23 cellular contexts compared by ENCODE assay signal in the genomic region with DNA sequence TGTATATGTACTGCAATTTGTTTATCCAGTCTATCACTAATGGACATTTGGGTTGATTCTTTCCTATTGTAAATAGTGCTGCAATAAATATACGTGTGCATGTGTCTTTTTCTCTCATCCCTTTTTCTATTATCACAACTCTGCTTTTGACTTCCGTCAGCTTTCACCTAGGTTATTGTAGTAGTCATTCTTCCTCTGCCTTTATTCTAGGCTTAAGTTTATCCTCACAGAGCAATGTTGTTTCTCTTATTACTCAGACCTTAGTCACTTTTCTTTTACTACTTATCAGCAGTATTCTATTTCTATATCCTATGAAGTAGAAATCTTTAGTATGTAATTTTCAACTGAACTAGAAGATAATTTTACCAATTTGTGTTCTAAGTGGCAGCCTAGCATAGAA.
DNase-seq lines count a peak whose midpoint lies in the region; ATAC-seq, FAIRE-seq and TF ChIP-seq lines count a peak whose summit lies in the region.
"Had no signal": no experiment of that assay in that cellular context is flagged by ENCODE, and none has a peak within 500 bp of the region (broad histone marks: within the 10 kb centered on the region; RNA-seq: fewer than 3 reads in every experiment).

No MANE protein-coding gene starts in this region.

- H3K27ac ChIP-seq in epithelial cell of prostate: no peak overlapping the region
- no peak overlapping the region for H3K27ac ChIP-seq in osteoblast (ENCODE audit: low read depth, low read length)
- H3K27ac ChIP-seq: body of pancreas, colonic mucosa, heart right ventricle, SK-N-MC, testis had no signal

- H3K9me3 ChIP-seq in osteoblast (ENCODE audit: low read depth, low read length): no peaks in the 10 kb centered on the region
- H3K9me3 ChIP-seq: body of pancreas, colonic mucosa, heart right ventricle, mucosa of descending colon, testis had no signal

- no peak overlapping the region for H3K4me2 ChIP-seq in osteoblast (ENCODE audit: insufficient read depth, low read length)

- H3K4me1 ChIP-seq in osteoblast (ENCODE audit: insufficient read depth, low read length): peaks cover 3% of the 10 kb centered on the region
- H3K4me1 ChIP-seq: body of pancreas, colonic mucosa, heart right ventricle, testis had no signal

- no peaks in the 10 kb centered on the region for H3K36me3 ChIP-seq in osteoblast (ENCODE audit: insufficient read depth, low read length)
- H3K36me3 ChIP-seq: colonic mucosa, heart right ventricle had no signal

- no peak for TF ChIP-seq CTCF in osteoblast (IDR thresholded peaks at IDR 0.05; ENCODE audit: extremely low read depth, low read depth, low read length)

- DNase-seq in HCEC 1CT: peak; percentile 27
- peak; percentile 9 for DNase-seq in RKO (ENCODE audit: low spot score)
- peak; percentile 3 for DNase-seq in epithelial cell of prostate (ENCODE audit: low read depth, low spot score)
- peak; percentile 58 for DNase-seq in osteoblast (ENCODE audit: insufficient read length, low spot score, missing footprints)
- DNase-seq in activated naive CD4-positive, alpha-beta T cell (lab: John Stamatoyannopoulos, UW): no peak
- no peak for DNase-seq in urothelium cell line (ENCODE audit: low spot score)
- no peak for DNase-seq in stimulated activated effector memory CD8-positive, alpha-beta T cell treated with anti-CD3 and anti-CD28 coated beads, Interleukin-12 subunit alpha, Interleukin-12 subunit beta, amount 100 ng/mL, for 72 hours (ENCODE audit: low spot score in 2 of 2)
- DNase-seq: activated CD4-positive, alpha-beta T cell treated with anti-CD3 and anti-CD28 coated beads, Interleukin-2, amount 50 U/mL, for 1 hour; AML-193; body of pancreas; CD8-positive, alpha-beta memory T cell; colonic mucosa; heart right ventricle; left ventricle myocardium superior; mucosa of descending colon; NCI-H510A; nephron progenitor cell; testis had no signal

- H3K9me3 Mint-ChIP-seq in stimulated activated effector memory CD8-positive, alpha-beta T cell treated with anti-CD3 and anti-CD28 coated beads, Interleukin-12 subunit alpha, Interleukin-12 subunit beta, amount 100 ng/mL, for 72 hours: peaks cover 20% of the 10 kb centered on the region
- H3K9me3 Mint-ChIP-seq: activated T-helper 1 cell treated with anti-CD3 and anti-CD28 coated beads, Interleukin-12 subunit alpha, Interleukin-12 subunit beta, Interleukin-2, Interleukin-4 antibody, amounts not matched to agents 30 ng/mL and 10 ng/mL and 1 ng/mL, durations not matched to agents 14 hours and 24 hours and 36 hours; nephron progenitor cell; T-helper 2 cell treated with Interferon-gamma antibody and Interleukin-4, amounts not matched to agents 5 μg/mL and 100 μg/mL, for 36 hours had no signal

- H3K4me1 Mint-ChIP-seq in stimulated activated effector memory CD8-positive, alpha-beta T cell treated with anti-CD3 and anti-CD28 coated beads, Interleukin-12 subunit alpha, Interleukin-12 subunit beta, amount 100 ng/mL, for 72 hours: no peaks in the 10 kb centered on the region
- H3K4me1 Mint-ChIP-seq: CD8-positive, alpha-beta memory T cell; nephron progenitor cell had no signal

- no peaks in the 10 kb centered on the region for H4K20me1 ChIP-seq in osteoblast (ENCODE audit: insufficient read depth, low read length)

- no peak overlapping the region for H3K27ac Mint-ChIP-seq in stimulated activated effector memory CD8-positive, alpha-beta T cell treated with anti-CD3 and anti-CD28 coated beads, Interleukin-12 subunit alpha, Interleukin-12 subunit beta, amount 100 ng/mL, for 72 hours
- H3K27ac Mint-ChIP-seq: activated naive CD8-positive, alpha-beta T cell; activated T-helper 1 cell treated with anti-CD3 and anti-CD28 coated beads, Interleukin-12 subunit alpha, Interleukin-12 subunit beta, Interleukin-2, Interleukin-4 antibody, amounts not matched to agents 30 ng/mL and 10 ng/mL and 1 ng/mL, durations not matched to agents 14 hours and 24 hours and 36 hours; CD8-positive, alpha-beta memory T cell; nephron progenitor cell; T-helper 2 cell treated with Interferon-gamma antibody and Interleukin-4, amounts not matched to agents 5 μg/mL and 100 μg/mL, for 36 hours had no signal

- ATAC-seq in stimulated activated effector memory CD8-positive, alpha-beta T cell treated with anti-CD3 and anti-CD28 coated beads, Interleukin-12 subunit alpha, Interleukin-12 subunit beta, amount 100 ng/mL, for 72 hours: no peak
- ATAC-seq: body of pancreas, heart right ventricle, left ventricle myocardium superior, mucosa of descending colon had no signal

- no peak overlapping the region for H2AFZ ChIP-seq in osteoblast (ENCODE audit: low read length)

- no peaks in the 10 kb centered on the region for H3K79me2 ChIP-seq in osteoblast (ENCODE audit: insufficient read depth, low read length)

- H3K4me3 ChIP-seq in osteoblast (ENCODE audit: insufficient read depth, low read length): no peak overlapping the region
- H3K4me3 ChIP-seq: body of pancreas, colonic mucosa, heart right ventricle, mucosa of descending colon, SK-N-MC, testis had no signal

- H3K36me3 Mint-ChIP-seq in stimulated activated effector memory CD8-positive, alpha-beta T cell treated with anti-CD3 and anti-CD28 coated beads, Interleukin-12 subunit alpha, Interleukin-12 subunit beta, amount 100 ng/mL, for 72 hours: no peaks in the 10 kb centered on the region
- H3K36me3 Mint-ChIP-seq: activated naive CD8-positive, alpha-beta T cell; CD8-positive, alpha-beta memory T cell had no signal

- no peak overlapping the region for H3K4me3 Mint-ChIP-seq in stimulated activated effector memory CD8-positive, alpha-beta T cell treated with anti-CD3 and anti-CD28 coated beads, Interleukin-12 subunit alpha, Interleukin-12 subunit beta, amount 100 ng/mL, for 72 hours
- H3K4me3 Mint-ChIP-seq: activated naive CD8-positive, alpha-beta T cell; activated T-helper 1 cell treated with anti-CD3 and anti-CD28 coated beads, Interleukin-12 subunit alpha, Interleukin-12 subunit beta, Interleukin-2, Interleukin-4 antibody, amounts not matched to agents 30 ng/mL and 10 ng/mL and 1 ng/mL, durations not matched to agents 14 hours and 24 hours and 36 hours; CD8-positive, alpha-beta memory T cell; nephron progenitor cell; T-helper 2 cell treated with Interferon-gamma antibody and Interleukin-4, amounts not matched to agents 5 μg/mL and 100 μg/mL, for 36 hours had no signal

- no peak for FAIRE-seq in urothelium cell line (lab: Jason Lieb, UNC)
- FAIRE-seq: GM12891 had no signal

- no peaks in the 10 kb centered on the region for H3K27me3 ChIP-seq in osteoblast (ENCODE audit: insufficient read depth, low read length)
- H3K27me3 ChIP-seq: body of pancreas, colonic mucosa, heart right ventricle, testis had no signal

Comparison
In these comparisons a context has a peak if more than half of its experiments do, and no peak if none do; other contexts are left out.
1. DNase-seq: peak in HCEC 1CT (single experiment), RKO (single experiment), epithelial cell of prostate (single experiment) and osteoblast (single experiment); none in activated naive CD4-positive, alpha-beta T cell (0 of 4), urothelium cell line (single experiment) and stimulated activated effector memory CD8-positive, alpha-beta T cell treated with anti-CD3 and anti-CD28 coated beads, Interleukin-12 subunit alpha, Interleukin-12 subunit beta, amount 100 ng/mL, for 72 hours (0 of 2).